ENCODE assay signal across 1 cellular context in the genomic region with DNA sequence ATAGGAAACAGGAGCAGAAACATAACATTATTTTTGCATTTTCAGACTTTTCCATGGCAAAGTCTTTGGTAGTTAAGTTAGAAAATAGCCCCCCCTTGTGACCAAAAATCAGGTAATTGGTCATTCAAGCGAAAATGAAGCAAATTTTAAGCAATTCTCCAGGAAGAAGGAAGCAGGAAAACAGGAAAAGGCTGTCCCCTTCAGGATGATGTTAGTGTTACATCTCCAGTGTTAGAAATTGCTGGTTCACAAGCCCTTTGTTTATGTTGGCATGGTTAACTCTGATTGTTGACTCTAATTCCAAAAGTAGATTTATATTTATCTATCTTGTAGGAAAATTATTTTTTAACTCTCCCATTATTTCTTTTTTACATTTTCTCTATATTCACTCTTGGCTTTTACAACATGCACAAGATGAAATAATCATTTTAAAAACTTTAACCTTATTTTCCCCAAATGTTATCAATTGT.
TF ChIP-seq lines count a peak whose summit lies in the region.

No MANE protein-coding gene starts in this region.

TF ChIP-seq in HepG2, 621 proteins besides CTCF, POLR2A, EP300 and RAD21 (continued from another document and continues in another):
- TF ChIP-seq, protein P1, sequence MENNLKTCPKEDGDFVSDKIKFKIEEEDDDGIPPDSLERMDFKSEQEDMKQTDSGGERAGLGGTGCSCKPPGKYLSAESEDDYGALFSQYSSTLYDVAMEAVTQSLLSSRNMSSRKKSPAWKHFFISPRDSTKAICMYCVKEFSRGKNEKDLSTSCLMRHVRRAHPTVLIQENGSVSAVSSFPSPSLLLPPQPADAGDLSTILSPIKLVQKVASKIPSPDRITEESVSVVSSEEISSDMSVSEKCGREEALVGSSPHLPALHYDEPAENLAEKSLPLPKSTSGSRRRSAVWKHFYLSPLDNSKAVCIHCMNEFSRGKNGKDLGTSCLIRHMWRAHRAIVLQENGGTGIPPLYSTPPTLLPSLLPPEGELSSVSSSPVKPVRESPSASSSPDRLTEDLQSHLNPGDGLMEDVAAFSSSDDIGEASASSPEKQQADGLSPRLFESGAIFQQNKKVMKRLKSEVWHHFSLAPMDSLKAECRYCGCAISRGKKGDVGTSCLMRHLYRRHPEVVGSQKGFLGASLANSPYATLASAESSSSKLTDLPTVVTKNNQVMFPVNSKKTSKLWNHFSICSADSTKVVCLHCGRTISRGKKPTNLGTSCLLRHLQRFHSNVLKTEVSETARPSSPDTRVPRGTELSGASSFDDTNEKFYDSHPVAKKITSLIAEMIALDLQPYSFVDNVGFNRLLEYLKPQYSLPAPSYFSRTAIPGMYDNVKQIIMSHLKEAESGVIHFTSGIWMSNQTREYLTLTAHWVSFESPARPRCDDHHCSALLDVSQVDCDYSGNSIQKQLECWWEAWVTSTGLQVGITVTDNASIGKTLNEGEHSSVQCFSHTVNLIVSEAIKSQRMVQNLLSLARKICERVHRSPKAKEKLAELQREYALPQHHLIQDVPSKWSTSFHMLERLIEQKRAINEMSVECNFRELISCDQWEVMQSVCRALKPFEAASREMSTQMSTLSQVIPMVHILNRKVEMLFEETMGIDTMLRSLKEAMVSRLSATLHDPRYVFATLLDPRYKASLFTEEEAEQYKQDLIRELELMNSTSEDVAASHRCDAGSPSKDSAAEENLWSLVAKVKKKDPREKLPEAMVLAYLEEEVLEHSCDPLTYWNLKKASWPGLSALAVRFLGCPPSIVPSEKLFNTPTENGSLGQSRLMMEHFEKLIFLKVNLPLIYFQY (CRISPR knock-in tag; IDR thresholded peaks at IDR 0.05; ENCODE audit: borderline replicate concordance): no peak
- TF ChIP-seq SRY (CRISPR knock-in tag; IDR thresholded peaks at IDR 0.05) (no peak), NBN (conservative IDR thresholded peaks at IDR 0.05) (no peak), REXO4 (CRISPR knock-in tag; IDR thresholded peaks at IDR 0.05; ENCODE audit: borderline replicate concordance) (no peak), PAWR (CRISPR knock-in tag; IDR thresholded peaks at IDR 0.05; ENCODE audit: borderline replicate concordance) (no peak), SOX5 (CRISPR knock-in tag; IDR thresholded peaks at IDR 0.05; ENCODE audit: borderline replicate concordance) (peak; percentile 38; the same call in 1 of the 2 replicates), ZSCAN9 (CRISPR knock-in tag; IDR thresholded peaks at IDR 0.05; ENCODE audit: borderline replicate concordance) (no peak), SP1 (IDR thresholded peaks at IDR 0.05) (no peak), SP1 (CRISPR knock-in tag; IDR thresholded peaks at IDR 0.05) (no peak), MIXL1 (CRISPR knock-in tag; IDR thresholded peaks at IDR 0.05) (peak; percentile 91), ZNF546 (CRISPR knock-in tag; conservative IDR thresholded peaks at IDR 0.05) (no peak), ZNF572 (CRISPR knock-in tag; IDR thresholded peaks at IDR 0.05) (no peak), HNRNPH1 (optimal IDR thresholded peaks at IDR 0.05; ENCODE audit: low read depth, low read length) (no peak), HCFC1 (IDR thresholded peaks at IDR 0.05; ENCODE audit: low read depth, low read length) (no peak), PAX8 (CRISPR knock-in tag; IDR thresholded peaks at IDR 0.05; ENCODE audit: borderline replicate concordance) (no peak), HES4 (CRISPR knock-in tag; IDR thresholded peaks at IDR 0.05; ENCODE audit: borderline replicate concordance) (no peak), SAP130 (CRISPR knock-in tag; IDR thresholded peaks at IDR 0.05; ENCODE audit: low read depth) (peak; percentile 40; the same call in 1 of the 2 replicates), GPN1 (CRISPR knock-in tag; IDR thresholded peaks at IDR 0.05; ENCODE audit: borderline replicate concordance) (no peak), SMAD3 (CRISPR knock-in tag; IDR thresholded peaks at IDR 0.05) (0 out of 2 replicates have a peak, but pooled peaks have one; percentile 19), EED (CRISPR knock-in tag; IDR thresholded peaks at IDR 0.05) (no peak), ZNF124 (CRISPR knock-in tag; IDR thresholded peaks at IDR 0.05) (no peak), ZNF335 (CRISPR knock-in tag; IDR thresholded peaks at IDR 0.05) (no peak), ZNF792 (CRISPR knock-in tag; IDR thresholded peaks at IDR 0.05) (no peak), CEBPG (CRISPR knock-in tag; IDR thresholded peaks at IDR 0.05) (peak; percentile 76), ZNF788 (CRISPR knock-in tag; IDR thresholded peaks at IDR 0.05; ENCODE audit: borderline replicate concordance) (no peak), PLRG1 (conservative IDR thresholded peaks at IDR 0.05) (no peak), GTF3A (CRISPR knock-in tag; conservative IDR thresholded peaks at IDR 0.05) (no peak), ZSCAN21 (CRISPR knock-in tag; IDR thresholded peaks at IDR 0.05; ENCODE audit: borderline replicate concordance) (no peak), RBM22 (optimal IDR thresholded peaks at IDR 0.05; ENCODE audit: low read length) (no peak), RBFOX2 (IDR thresholded peaks at IDR 0.05; ENCODE audit: low read depth, low read length) (no peak), ZNF496 (CRISPR knock-in tag; IDR thresholded peaks at IDR 0.05; ENCODE audit: insufficient replicate concordance) (no peak), SALL2 (CRISPR knock-in tag; IDR thresholded peaks at IDR 0.05) (no peak), GATAD2A (CRISPR knock-in tag; IDR thresholded peaks at IDR 0.05) (0 out of 2 replicates have a peak, but pooled peaks have one; percentile 38), MTA3 (CRISPR knock-in tag; IDR thresholded peaks at IDR 0.05) (no peak), PHF5A (CRISPR knock-in tag; IDR thresholded peaks at IDR 0.05; ENCODE audit: low read depth, unreplicated experiment) (no peak), FOXK1 (CRISPR knock-in tag; IDR thresholded peaks at IDR 0.05; ENCODE audit: borderline replicate concordance, low read depth) (peak; percentile 30; the same call in 1 of the 2 replicates), ASH2L (IDR thresholded peaks at IDR 0.05; ENCODE audit: insufficient read length, low read depth, low read length) (no peak), IKZF1 (IDR thresholded peaks at IDR 0.05) (no peak), RFXAP (CRISPR knock-in tag; IDR thresholded peaks at IDR 0.05; ENCODE audit: borderline replicate concordance) (no peak), THAP11 (CRISPR knock-in tag; IDR thresholded peaks at IDR 0.05) (peak; percentile 43; the same call in 1 of the 2 replicates), KDM3A (CRISPR knock-in tag; IDR thresholded peaks at IDR 0.05; ENCODE audit: low read depth) (no peak), MAFG (CRISPR knock-in tag; IDR thresholded peaks at IDR 0.05) (no peak)
- TF ChIP-seq, protein P2, sequence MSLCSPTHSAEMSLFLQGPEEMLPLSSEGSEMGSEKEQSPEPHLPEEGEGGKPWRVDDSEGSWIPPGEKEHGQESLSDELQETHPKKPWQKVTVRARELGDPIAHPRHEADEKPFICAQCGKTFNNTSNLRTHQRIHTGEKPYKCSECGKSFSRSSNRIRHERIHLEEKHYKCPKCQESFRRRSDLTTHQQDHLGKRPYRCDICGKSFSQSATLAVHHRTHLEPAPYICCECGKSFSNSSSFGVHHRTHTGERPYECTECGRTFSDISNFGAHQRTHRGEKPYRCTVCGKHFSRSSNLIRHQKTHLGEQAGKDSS (CRISPR knock-in tag; IDR thresholded peaks at IDR 0.05; ENCODE audit: borderline replicate concordance, low read depth): no peak
- TF ChIP-seq, protein P3, sequence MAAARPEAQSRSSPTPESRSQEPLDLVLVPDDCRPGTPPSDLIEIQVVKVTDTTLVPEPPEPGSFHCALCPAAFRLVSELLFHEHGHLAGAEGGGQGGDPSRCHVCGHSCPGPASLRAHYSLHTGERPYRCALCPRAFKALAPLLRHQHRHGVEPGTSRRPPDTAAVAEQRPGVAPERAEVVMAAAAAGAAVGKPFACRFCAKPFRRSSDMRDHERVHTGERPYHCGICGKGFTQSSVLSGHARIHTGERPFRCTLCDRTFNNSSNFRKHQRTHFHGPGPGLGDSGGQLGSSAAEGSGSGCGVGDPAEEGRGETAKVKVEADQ (CRISPR knock-in tag; IDR thresholded peaks at IDR 0.05; ENCODE audit: borderline replicate concordance): no peak
- TF ChIP-seq, protein P4, sequence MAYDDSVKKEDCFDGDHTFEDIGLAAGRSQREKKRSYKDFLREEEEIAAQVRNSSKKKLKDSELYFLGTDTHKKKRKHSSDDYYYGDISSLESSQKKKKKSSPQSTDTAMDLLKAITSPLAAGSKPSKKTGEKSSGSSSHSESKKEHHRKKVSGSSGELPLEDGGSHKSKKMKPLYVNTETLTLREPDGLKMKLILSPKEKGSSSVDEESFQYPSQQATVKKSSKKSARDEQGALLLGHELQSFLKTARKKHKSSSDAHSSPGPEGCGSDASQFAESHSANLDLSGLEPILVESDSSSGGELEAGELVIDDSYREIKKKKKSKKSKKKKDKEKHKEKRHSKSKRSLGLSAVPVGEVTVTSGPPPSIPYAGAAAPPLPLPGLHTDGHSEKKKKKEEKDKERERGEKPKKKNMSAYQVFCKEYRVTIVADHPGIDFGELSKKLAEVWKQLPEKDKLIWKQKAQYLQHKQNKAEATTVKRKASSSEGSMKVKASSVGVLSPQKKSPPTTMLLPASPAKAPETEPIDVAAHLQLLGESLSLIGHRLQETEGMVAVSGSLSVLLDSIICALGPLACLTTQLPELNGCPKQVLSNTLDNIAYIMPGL (CRISPR knock-in tag; IDR thresholded peaks at IDR 0.05; ENCODE audit: borderline replicate concordance in 1 of 2, low read depth in 1 of 2): 0 out of 4 replicates have a peak, but pooled peaks of 1 of the 2 experiments have one; percentile 42
- TF ChIP-seq, protein P5, sequence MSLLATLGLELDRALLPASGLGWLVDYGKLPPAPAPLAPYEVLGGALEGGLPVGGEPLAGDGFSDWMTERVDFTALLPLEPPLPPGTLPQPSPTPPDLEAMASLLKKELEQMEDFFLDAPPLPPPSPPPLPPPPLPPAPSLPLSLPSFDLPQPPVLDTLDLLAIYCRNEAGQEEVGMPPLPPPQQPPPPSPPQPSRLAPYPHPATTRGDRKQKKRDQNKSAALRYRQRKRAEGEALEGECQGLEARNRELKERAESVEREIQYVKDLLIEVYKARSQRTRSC (CRISPR knock-in tag; IDR thresholded peaks at IDR 0.05; ENCODE audit: low read depth): no peak
- TF ChIP-seq, protein P6, sequence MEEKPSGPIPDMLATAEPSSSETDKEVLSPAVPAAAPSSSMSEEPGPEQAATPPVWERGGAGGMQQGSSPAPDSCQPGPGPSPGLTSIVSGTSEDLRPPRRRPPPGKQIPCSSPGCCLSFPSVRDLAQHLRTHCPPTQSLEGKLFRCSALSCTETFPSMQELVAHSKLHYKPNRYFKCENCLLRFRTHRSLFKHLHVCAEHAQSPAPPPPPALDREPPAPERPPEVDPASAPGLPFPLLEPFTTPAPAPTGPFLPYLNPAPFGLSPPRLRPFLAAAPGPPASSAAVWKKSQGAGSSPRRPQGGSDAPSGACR (CRISPR knock-in tag; IDR thresholded peaks at IDR 0.05): no peak
- TF ChIP-seq, protein P7, sequence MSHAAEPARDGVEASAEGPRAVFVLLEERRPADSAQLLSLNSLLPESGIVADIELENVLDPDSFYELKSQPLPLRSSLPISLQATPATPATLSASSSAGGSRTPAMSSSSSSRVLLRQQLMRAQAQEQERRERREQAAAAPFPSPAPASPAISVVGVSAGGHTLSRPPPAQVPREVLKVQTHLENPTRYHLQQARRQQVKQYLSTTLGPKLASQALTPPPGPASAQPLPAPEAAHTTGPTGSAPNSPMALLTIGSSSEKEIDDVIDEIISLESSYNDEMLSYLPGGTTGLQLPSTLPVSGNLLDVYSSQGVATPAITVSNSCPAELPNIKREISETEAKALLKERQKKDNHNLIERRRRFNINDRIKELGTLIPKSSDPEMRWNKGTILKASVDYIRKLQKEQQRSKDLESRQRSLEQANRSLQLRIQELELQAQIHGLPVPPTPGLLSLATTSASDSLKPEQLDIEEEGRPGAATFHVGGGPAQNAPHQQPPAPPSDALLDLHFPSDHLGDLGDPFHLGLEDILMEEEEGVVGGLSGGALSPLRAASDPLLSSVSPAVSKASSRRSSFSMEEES (CRISPR knock-in tag; IDR thresholded peaks at IDR 0.05): no peak
- TF ChIP-seq, protein P8, sequence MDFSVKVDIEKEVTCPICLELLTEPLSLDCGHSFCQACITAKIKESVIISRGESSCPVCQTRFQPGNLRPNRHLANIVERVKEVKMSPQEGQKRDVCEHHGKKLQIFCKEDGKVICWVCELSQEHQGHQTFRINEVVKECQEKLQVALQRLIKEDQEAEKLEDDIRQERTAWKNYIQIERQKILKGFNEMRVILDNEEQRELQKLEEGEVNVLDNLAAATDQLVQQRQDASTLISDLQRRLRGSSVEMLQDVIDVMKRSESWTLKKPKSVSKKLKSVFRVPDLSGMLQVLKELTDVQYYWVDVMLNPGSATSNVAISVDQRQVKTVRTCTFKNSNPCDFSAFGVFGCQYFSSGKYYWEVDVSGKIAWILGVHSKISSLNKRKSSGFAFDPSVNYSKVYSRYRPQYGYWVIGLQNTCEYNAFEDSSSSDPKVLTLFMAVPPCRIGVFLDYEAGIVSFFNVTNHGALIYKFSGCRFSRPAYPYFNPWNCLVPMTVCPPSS (IDR thresholded peaks at IDR 0.05): no peak
- TF ChIP-seq, protein P9, sequence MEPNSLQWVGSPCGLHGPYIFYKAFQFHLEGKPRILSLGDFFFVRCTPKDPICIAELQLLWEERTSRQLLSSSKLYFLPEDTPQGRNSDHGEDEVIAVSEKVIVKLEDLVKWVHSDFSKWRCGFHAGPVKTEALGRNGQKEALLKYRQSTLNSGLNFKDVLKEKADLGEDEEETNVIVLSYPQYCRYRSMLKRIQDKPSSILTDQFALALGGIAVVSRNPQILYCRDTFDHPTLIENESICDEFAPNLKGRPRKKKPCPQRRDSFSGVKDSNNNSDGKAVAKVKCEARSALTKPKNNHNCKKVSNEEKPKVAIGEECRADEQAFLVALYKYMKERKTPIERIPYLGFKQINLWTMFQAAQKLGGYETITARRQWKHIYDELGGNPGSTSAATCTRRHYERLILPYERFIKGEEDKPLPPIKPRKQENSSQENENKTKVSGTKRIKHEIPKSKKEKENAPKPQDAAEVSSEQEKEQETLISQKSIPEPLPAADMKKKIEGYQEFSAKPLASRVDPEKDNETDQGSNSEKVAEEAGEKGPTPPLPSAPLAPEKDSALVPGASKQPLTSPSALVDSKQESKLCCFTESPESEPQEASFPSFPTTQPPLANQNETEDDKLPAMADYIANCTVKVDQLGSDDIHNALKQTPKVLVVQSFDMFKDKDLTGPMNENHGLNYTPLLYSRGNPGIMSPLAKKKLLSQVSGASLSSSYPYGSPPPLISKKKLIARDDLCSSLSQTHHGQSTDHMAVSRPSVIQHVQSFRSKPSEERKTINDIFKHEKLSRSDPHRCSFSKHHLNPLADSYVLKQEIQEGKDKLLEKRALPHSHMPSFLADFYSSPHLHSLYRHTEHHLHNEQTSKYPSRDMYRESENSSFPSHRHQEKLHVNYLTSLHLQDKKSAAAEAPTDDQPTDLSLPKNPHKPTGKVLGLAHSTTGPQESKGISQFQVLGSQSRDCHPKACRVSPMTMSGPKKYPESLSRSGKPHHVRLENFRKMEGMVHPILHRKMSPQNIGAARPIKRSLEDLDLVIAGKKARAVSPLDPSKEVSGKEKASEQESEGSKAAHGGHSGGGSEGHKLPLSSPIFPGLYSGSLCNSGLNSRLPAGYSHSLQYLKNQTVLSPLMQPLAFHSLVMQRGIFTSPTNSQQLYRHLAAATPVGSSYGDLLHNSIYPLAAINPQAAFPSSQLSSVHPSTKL (CRISPR knock-in tag; IDR thresholded peaks at IDR 0.05): peak; percentile 63
- TF ChIP-seq, protein P10, sequence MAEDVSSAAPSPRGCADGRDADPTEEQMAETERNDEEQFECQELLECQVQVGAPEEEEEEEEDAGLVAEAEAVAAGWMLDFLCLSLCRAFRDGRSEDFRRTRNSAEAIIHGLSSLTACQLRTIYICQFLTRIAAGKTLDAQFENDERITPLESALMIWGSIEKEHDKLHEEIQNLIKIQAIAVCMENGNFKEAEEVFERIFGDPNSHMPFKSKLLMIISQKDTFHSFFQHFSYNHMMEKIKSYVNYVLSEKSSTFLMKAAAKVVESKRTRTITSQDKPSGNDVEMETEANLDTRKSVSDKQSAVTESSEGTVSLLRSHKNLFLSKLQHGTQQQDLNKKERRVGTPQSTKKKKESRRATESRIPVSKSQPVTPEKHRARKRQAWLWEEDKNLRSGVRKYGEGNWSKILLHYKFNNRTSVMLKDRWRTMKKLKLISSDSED (CRISPR knock-in tag; IDR thresholded peaks at IDR 0.05): no peak
